23 cellular contexts compared by ENCODE assay signal in the genomic region with DNA sequence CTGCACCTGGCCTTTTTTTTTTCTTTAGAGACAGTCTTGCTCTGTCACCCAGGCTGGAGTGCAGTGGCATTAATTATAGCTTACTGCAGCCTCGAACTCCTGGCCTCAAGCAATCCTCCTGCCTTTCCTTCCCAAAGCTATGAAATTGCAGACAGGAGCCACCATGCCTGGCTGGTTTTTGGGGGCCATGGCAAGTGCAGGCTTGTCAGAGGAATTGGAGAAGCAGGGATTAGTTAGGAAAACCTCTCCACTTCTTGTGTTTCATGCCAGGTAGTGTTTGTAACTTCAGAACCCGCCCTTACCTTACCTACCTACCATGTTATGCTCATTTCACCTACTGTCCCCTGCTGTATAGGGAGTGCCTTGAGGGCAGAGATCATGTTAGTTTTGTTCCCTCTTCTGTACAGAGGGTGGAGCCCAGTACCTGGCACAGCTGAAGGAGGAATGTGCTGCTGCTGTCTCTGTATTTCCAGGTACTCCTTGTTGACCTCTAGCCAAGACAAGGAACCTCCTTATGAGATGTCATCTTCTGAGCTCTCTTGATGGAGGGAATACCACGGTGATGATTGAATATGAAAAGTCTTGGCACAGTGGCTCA. TPM values are rescaled to one million over a fixed set of nuclear protein-coding genes. Genes with fewer than 3 reads are reported as not detected.
DNase-seq lines count a peak whose midpoint lies in the region; ATAC-seq, FAIRE-seq and TF ChIP-seq lines count a peak whose summit lies in the region.
"Had no signal": no experiment of that assay in that cellular context is flagged by ENCODE, and none has a peak within 500 bp of the region (broad histone marks: within the 10 kb centered on the region; RNA-seq: fewer than 3 reads in every experiment).

No MANE protein-coding gene starts in this region.

- H3K4me1 Mint-ChIP-seq in WTC11: peaks cover under 1% of the 10 kb centered on the region; the same call in 1 of the 2 replicates
- H3K4me1 Mint-ChIP-seq in progenitor cell of endocrine pancreas (ENCODE audit: low read depth): peaks cover 12% of the 10 kb centered on the region
- H3K4me1 Mint-ChIP-seq in endothelial cell (ENCODE audit: unreplicated experiment): no peaks in the 10 kb centered on the region
- H3K4me1 Mint-ChIP-seq: neural progenitor cell had no signal

- no peak for TF ChIP-seq CTCF in WTC11 (IDR thresholded peaks at IDR 0.05)
- no peak for TF ChIP-seq CTCF in hepatocyte (IDR thresholded peaks at IDR 0.05; ENCODE audit: poor library complexity)
- TF ChIP-seq CTCF in progenitor cell of endocrine pancreas (IDR thresholded peaks at IDR 0.05; ENCODE audit: unreplicated experiment): no peak
- no peak for TF ChIP-seq CTCF in endothelial cell (IDR thresholded peaks at IDR 0.05; ENCODE audit: unreplicated experiment)

- TF ChIP-seq POLR2A in GM12891 (IDR thresholded peaks at IDR 0.05; ENCODE audit: low read depth, low read length): no peak

- CTCF ChIA-PET in WTC11 (lab: Charles Lee): interaction anchor here (0.6 to 2.0 kb wide), 3 partner anchors 15 to 56 kb away, joined by 3 to 9 read pairs (median 5); no protein-coding TSS in a partner anchor

- no peak overlapping the region for H2AFZ ChIP-seq in hepatocyte
- H2AFZ ChIP-seq: neural progenitor cell had no signal

- H3K27ac Mint-ChIP-seq in WTC11 (peak overlapping the region; percentile 50; the same call in 1 of the 2 replicates), progenitor cell of endocrine pancreas (peak overlapping the region; percentile 43), endothelial cell (ENCODE audit: unreplicated experiment) (no peak overlapping the region)
- H3K27ac Mint-ChIP-seq: CD8-positive, alpha-beta T cell; mesothelial cell of epicardium; neural progenitor cell had no signal

- H3K4me3 Mint-ChIP-seq in WTC11 (no peak overlapping the region), progenitor cell of endocrine pancreas (ENCODE audit: low read depth) (no peak overlapping the region), endothelial cell (ENCODE audit: unreplicated experiment) (no peak overlapping the region)
- H3K4me3 Mint-ChIP-seq: CD8-positive, alpha-beta T cell; mesothelial cell of epicardium; neural progenitor cell had no signal

- H3K79me2 ChIP-seq in hepatocyte: peaks cover 29% of the 10 kb centered on the region

- POLR2A ChIA-PET in WTC11 (lab: Charles Lee): no interaction called here

- H3K9me3 ChIP-seq in hepatocyte (ENCODE audit: low read depth): no peaks in the 10 kb centered on the region

- peak; percentile 33 for FAIRE-seq in GM12891 (lab: Jason Lieb, UNC)
- FAIRE-seq: colon had no signal

- WGBS in hepatocyte (ENCODE audit: low lambda C conversion rate, missing lambda C conversion rate): 87% methylated on average over 3 of the region's 3 CpGs

- no peaks in the 10 kb centered on the region for H3K27me3 ChIP-seq in hepatocyte
- H3K27me3 ChIP-seq: neural progenitor cell had no signal

- no peaks in the 10 kb centered on the region for H3K9me2 ChIP-seq in hepatocyte (replicated peaks; ENCODE audit: insufficient read depth)

- H3K4me1 ChIP-seq in hepatocyte (ENCODE audit: insufficient read depth): peaks cover 23% of the 10 kb centered on the region
- H3K4me1 ChIP-seq: neural progenitor cell had no signal

- peak overlapping the region; percentile 87 for H3K27ac ChIP-seq in hepatocyte
- H3K27ac ChIP-seq: neural progenitor cell, SK-N-MC had no signal

- DNase-seq in GM12891 (ENCODE audit: insufficient read length, low spot score): no peak
- no peak for DNase-seq in WTC11 (ENCODE audit: low spot score)
- DNase-seq in hepatocyte (ENCODE audit: low spot score): peak; percentile 49
- no peak for DNase-seq in progenitor cell of endocrine pancreas (ENCODE audit: low spot score, unreplicated experiment)
- DNase-seq in DMS 273 (lab: John Stamatoyannopoulos, UW; ENCODE audit: unreplicated experiment): no peak
- DNase-seq in NCI-H1105 (lab: John Stamatoyannopoulos, UW): no peak
- no peak for DNase-seq in endothelial cell (ENCODE audit: low spot score)
- DNase-seq: activated CD4-positive, CD25-positive, alpha-beta regulatory T cell; activated naive CD4-positive, alpha-beta T cell treated with anti-CD3 and anti-CD28 coated beads, Interleukin-2, amount 50 U/mL, for 16 hours; activated T-cell treated with anti-CD3 and anti-CD28 coated beads, Interleukin-2, amount 50 U/mL, for 48 hours; CD8-positive, alpha-beta T cell; foreskin fibroblast; hippocampal formation; islet precursor cell; NCI-H774; PC-3; stimulated activated CD4-positive, alpha-beta T cell treated with anti-CD3 and anti-CD28 coated beads, Interleukin-12 subunit alpha, Interleukin-12 subunit beta, amount 100 ng/mL, for 4 hours; stimulated activated CD8-positive, alpha-beta memory T cell treated with anti-CD3 and anti-CD28 coated beads, Interleukin-4, amount 100 ng/mL, for 48 hours had no signal

- ATAC-seq in WTC11 (no peak), GM21381 (IDR thresholded peaks at IDR 0.05; ENCODE audit: unreplicated experiment) (no peak)
- ATAC-seq: CD8-positive, alpha-beta T cell; PC-3 had no signal

- no peak overlapping the region for H3K4me3 ChIP-seq in hepatocyte
- H3K4me3 ChIP-seq: neural progenitor cell, SK-N-MC had no signal

- H4K20me1 ChIP-seq in hepatocyte (ENCODE audit: insufficient read depth, poor library complexity, severe bottlenecking): no peaks in the 10 kb centered on the region

- H3K4me2 ChIP-seq in hepatocyte: no peak overlapping the region
- H3K4me2 ChIP-seq: neural progenitor cell had no signal

- H3K27me3 Mint-ChIP-seq in WTC11 (ENCODE audit: low read depth) (no peaks in the 10 kb centered on the region), progenitor cell of endocrine pancreas (no peaks in the 10 kb centered on the region), endothelial cell (ENCODE audit: unreplicated experiment) (peaks cover 5% of the 10 kb centered on the region)

- H3K36me3 ChIP-seq in hepatocyte (replicated peaks; ENCODE audit: insufficient read depth, low read depth): no peaks in the 10 kb centered on the region
- H3K36me3 ChIP-seq: neural progenitor cell had no signal

- H3K36me3 Mint-ChIP-seq in WTC11: no peaks in the 10 kb centered on the region
- H3K36me3 Mint-ChIP-seq in progenitor cell of endocrine pancreas (ENCODE audit: insufficient read depth): no peaks in the 10 kb centered on the region
- peaks cover 10% of the 10 kb centered on the region for H3K36me3 Mint-ChIP-seq in endothelial cell (ENCODE audit: low read depth, unreplicated experiment)

- H3K9me3 Mint-ChIP-seq in WTC11: no peaks in the 10 kb centered on the region
- H3K9me3 Mint-ChIP-seq in progenitor cell of endocrine pancreas (ENCODE audit: low read depth): no peaks in the 10 kb centered on the region
- H3K9me3 Mint-ChIP-seq in endothelial cell (ENCODE audit: unreplicated experiment): no peaks in the 10 kb centered on the region
- H3K9me3 Mint-ChIP-seq: CD8-positive, alpha-beta T cell; mesothelial cell of epicardium; neural progenitor cell had no signal

TF ChIP-seq in GM12891, 5 proteins besides CTCF, POLR2A, EP300 and RAD21:
- TF ChIP-seq POU2F2 (IDR thresholded peaks at IDR 0.05; ENCODE audit: low read depth, low read length) (no peak), POLR2AphosphoS5 (IDR thresholded peaks at IDR 0.05; ENCODE audit: low read depth, low read length) (no peak), TAF1 (IDR thresholded peaks at IDR 0.05; ENCODE audit: low read depth, low read length) (no peak), PAX5 (IDR thresholded peaks at IDR 0.05; ENCODE audit: insufficient read depth, low read length, severe bottlenecking) (no peak), SPI1 (IDR thresholded peaks at IDR 0.05; ENCODE audit: low read depth, low read length) (no peak)

TF ChIP-seq in WTC11, 78 proteins besides CTCF, POLR2A, EP300 and RAD21 (continues in another document):
- TF ChIP-seq, protein P1, sequence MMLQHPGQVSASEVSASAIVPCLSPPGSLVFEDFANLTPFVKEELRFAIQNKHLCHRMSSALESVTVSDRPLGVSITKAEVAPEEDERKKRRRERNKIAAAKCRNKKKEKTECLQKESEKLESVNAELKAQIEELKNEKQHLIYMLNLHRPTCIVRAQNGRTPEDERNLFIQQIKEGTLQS (CRISPR knock-in tag; conservative IDR thresholded peaks at IDR 0.05): no peak
- TF ChIP-seq HMGA2 (CRISPR knock-in tag; IDR thresholded peaks at IDR 0.05) (no peak), ATF1 (CRISPR knock-in tag; IDR thresholded peaks at IDR 0.05) (no peak)
- TF ChIP-seq, protein P2, sequence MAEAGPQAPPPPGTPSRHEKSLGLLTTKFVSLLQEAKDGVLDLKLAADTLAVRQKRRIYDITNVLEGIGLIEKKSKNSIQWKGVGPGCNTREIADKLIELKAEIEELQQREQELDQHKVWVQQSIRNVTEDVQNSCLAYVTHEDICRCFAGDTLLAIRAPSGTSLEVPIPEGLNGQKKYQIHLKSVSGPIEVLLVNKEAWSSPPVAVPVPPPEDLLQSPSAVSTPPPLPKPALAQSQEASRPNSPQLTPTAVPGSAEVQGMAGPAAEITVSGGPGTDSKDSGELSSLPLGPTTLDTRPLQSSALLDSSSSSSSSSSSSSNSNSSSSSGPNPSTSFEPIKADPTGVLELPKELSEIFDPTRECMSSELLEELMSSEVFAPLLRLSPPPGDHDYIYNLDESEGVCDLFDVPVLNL (CRISPR knock-in tag; IDR thresholded peaks at IDR 0.05; ENCODE audit: borderline replicate concordance, low read depth): no peak
- TF ChIP-seq, protein P3, sequence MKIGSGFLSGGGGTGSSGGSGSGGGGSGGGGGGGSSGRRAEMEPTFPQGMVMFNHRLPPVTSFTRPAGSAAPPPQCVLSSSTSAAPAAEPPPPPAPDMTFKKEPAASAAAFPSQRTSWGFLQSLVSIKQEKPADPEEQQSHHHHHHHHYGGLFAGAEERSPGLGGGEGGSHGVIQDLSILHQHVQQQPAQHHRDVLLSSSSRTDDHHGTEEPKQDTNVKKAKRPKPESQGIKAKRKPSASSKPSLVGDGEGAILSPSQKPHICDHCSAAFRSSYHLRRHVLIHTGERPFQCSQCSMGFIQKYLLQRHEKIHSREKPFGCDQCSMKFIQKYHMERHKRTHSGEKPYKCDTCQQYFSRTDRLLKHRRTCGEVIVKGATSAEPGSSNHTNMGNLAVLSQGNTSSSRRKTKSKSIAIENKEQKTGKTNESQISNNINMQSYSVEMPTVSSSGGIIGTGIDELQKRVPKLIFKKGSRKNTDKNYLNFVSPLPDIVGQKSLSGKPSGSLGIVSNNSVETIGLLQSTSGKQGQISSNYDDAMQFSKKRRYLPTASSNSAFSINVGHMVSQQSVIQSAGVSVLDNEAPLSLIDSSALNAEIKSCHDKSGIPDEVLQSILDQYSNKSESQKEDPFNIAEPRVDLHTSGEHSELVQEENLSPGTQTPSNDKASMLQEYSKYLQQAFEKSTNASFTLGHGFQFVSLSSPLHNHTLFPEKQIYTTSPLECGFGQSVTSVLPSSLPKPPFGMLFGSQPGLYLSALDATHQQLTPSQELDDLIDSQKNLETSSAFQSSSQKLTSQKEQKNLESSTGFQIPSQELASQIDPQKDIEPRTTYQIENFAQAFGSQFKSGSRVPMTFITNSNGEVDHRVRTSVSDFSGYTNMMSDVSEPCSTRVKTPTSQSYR (CRISPR knock-in tag; IDR thresholded peaks at IDR 0.05): no peak

RNA-seq across cellular contexts. Expression of a gene that starts 43.8 kb away (rescaled TPM):
- polyA plus RNA-seq in GM12891 (2012; ENCODE audit: low read depth, missing spikeins): 19.6 TPM
- 34.6 to 41.0 TPM (median 34.8 TPM) in 3 replicates for total RNA-seq in WTC11 (2021)
- total RNA-seq in hepatocyte: 28.8 and 31.5 TPM in 2 replicates
- polyA plus RNA-seq in hepatocyte: 19.0 and 21.0 TPM in 2 replicates
- 53.8 and 55.5 TPM in 2 replicates for total RNA-seq in progenitor cell of endocrine pancreas
- total RNA-seq in endothelial cell (ENCODE audit: unreplicated experiment): 48.2 TPM
